ENCODE assay signal across 1 cellular context in genomic region chr17:44133918-44134476, GRCh38.
A peak's percentile ranks its signal among the peaks of the same experiment; 100 is the strongest.
TF ChIP-seq lines count a peak whose summit lies in the region.

No MANE protein-coding gene starts in this region.

TF ChIP-seq in HepG2, 621 proteins besides CTCF, POLR2A, EP300 and RAD21 (continued from another document and continues in another):
- TF ChIP-seq, protein P1, sequence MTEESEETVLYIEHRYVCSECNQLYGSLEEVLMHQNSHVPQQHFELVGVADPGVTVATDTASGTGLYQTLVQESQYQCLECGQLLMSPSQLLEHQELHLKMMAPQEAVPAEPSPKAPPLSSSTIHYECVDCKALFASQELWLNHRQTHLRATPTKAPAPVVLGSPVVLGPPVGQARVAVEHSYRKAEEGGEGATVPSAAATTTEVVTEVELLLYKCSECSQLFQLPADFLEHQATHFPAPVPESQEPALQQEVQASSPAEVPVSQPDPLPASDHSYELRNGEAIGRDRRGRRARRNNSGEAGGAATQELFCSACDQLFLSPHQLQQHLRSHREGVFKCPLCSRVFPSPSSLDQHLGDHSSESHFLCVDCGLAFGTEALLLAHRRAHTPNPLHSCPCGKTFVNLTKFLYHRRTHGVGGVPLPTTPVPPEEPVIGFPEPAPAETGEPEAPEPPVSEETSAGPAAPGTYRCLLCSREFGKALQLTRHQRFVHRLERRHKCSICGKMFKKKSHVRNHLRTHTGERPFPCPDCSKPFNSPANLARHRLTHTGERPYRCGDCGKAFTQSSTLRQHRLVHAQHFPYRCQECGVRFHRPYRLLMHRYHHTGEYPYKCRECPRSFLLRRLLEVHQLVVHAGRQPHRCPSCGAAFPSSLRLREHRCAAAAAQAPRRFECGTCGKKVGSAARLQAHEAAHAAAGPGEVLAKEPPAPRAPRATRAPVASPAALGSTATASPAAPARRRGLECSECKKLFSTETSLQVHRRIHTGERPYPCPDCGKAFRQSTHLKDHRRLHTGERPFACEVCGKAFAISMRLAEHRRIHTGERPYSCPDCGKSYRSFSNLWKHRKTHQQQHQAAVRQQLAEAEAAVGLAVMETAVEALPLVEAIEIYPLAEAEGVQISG (CRISPR knock-in tag; IDR thresholded peaks at IDR 0.05): peak; percentile 71
- no peak for TF ChIP-seq PHF21A (CRISPR knock-in tag; IDR thresholded peaks at IDR 0.05)
- peak; percentile 90 for TF ChIP-seq ARNTL (CRISPR knock-in tag; IDR thresholded peaks at IDR 0.05)
- no peak for TF ChIP-seq ZBTB33 (CRISPR knock-in tag; IDR thresholded peaks at IDR 0.05)
- no peak; the same call in 1 of the 2 replicates for TF ChIP-seq NRL (CRISPR knock-in tag; IDR thresholded peaks at IDR 0.05; ENCODE audit: borderline replicate concordance)
- TF ChIP-seq YEATS4 (CRISPR knock-in tag; IDR thresholded peaks at IDR 0.05; ENCODE audit: borderline replicate concordance): no peak; the same call in 1 of the 2 replicates
- TF ChIP-seq, protein P2, sequence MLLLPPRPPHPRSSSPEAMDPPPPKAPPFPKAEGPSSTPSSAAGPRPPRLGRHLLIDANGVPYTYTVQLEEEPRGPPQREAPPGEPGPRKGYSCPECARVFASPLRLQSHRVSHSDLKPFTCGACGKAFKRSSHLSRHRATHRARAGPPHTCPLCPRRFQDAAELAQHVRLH (CRISPR knock-in tag; IDR thresholded peaks at IDR 0.05; ENCODE audit: borderline replicate concordance, low read depth): peak; percentile 74; the same call in 1 of the 2 replicates
- peak; percentile 72 for TF ChIP-seq SPEN (CRISPR knock-in tag; IDR thresholded peaks at IDR 0.05; ENCODE audit: low read depth)
- peak; percentile 87; the same call in 1 of the 2 replicates for TF ChIP-seq ZNF619 (CRISPR knock-in tag; IDR thresholded peaks at IDR 0.05)
- TF ChIP-seq ZMAT3 (CRISPR knock-in tag; conservative IDR thresholded peaks at IDR 0.05): peak; percentile 94
- peak; percentile 84 for TF ChIP-seq PITX1 (CRISPR knock-in tag; IDR thresholded peaks at IDR 0.05)
- TF ChIP-seq, protein P3, sequence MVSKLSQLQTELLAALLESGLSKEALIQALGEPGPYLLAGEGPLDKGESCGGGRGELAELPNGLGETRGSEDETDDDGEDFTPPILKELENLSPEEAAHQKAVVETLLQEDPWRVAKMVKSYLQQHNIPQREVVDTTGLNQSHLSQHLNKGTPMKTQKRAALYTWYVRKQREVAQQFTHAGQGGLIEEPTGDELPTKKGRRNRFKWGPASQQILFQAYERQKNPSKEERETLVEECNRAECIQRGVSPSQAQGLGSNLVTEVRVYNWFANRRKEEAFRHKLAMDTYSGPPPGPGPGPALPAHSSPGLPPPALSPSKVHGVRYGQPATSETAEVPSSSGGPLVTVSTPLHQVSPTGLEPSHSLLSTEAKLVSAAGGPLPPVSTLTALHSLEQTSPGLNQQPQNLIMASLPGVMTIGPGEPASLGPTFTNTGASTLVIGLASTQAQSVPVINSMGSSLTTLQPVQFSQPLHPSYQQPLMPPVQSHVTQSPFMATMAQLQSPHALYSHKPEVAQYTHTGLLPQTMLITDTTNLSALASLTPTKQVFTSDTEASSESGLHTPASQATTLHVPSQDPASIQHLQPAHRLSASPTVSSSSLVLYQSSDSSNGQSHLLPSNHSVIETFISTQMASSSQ (IDR thresholded peaks at IDR 0.05; ENCODE audit: low read depth): no peak
- TF ChIP-seq, protein P3 (CRISPR knock-in tag; IDR thresholded peaks at IDR 0.05; ENCODE audit: borderline replicate concordance): 0 out of 2 replicates have a peak, but pooled peaks have one; percentile 24
- TF ChIP-seq KDM4B (CRISPR knock-in tag; IDR thresholded peaks at IDR 0.05): peak; percentile 42; the same call in 1 of the 2 replicates
- TF ChIP-seq ZNF883 (CRISPR knock-in tag; IDR thresholded peaks at IDR 0.05; ENCODE audit: not compliant biosample characterization): peak; percentile 20
- no peak for TF ChIP-seq HNRNPLL (IDR thresholded peaks at IDR 0.05; ENCODE audit: low read depth, low read length, poor library complexity, severe bottlenecking)
- TF ChIP-seq MED8 (CRISPR knock-in tag; IDR thresholded peaks at IDR 0.05; ENCODE audit: insufficient replicate concordance): no peak
- no peak for TF ChIP-seq PRPF4 (IDR thresholded peaks at IDR 0.05; ENCODE audit: low read depth, low read length, poor library complexity, severe bottlenecking)
- TF ChIP-seq, protein P4, sequence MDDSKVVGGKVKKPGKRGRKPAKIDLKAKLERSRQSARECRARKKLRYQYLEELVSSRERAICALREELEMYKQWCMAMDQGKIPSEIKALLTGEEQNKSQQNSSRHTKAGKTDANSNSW (CRISPR knock-in tag; IDR thresholded peaks at IDR 0.05; ENCODE audit: borderline replicate concordance): 0 out of 2 replicates have a peak, but pooled peaks have one; percentile 19
- peak; percentile 85; the same call in 1 of the 2 replicates for TF ChIP-seq NAIF1 (CRISPR knock-in tag; IDR thresholded peaks at IDR 0.05; ENCODE audit: borderline replicate concordance)
- no peak for TF ChIP-seq FOXJ3 (CRISPR knock-in tag; IDR thresholded peaks at IDR 0.05; ENCODE audit: borderline replicate concordance)
- no peak for TF ChIP-seq U2AF2 (IDR thresholded peaks at IDR 0.05; ENCODE audit: low read depth, low read length)
- TF ChIP-seq ZC3H4 (CRISPR knock-in tag; IDR thresholded peaks at IDR 0.05; ENCODE audit: borderline replicate concordance): no peak
- TF ChIP-seq ZNF350 (CRISPR knock-in tag; IDR thresholded peaks at IDR 0.05; ENCODE audit: borderline replicate concordance, low read depth): peak; percentile 84; the same call in 1 of the 2 replicates
- TF ChIP-seq FOSL2 (CRISPR knock-in tag; IDR thresholded peaks at IDR 0.05): peak; percentile 51
- TF ChIP-seq, protein P5, sequence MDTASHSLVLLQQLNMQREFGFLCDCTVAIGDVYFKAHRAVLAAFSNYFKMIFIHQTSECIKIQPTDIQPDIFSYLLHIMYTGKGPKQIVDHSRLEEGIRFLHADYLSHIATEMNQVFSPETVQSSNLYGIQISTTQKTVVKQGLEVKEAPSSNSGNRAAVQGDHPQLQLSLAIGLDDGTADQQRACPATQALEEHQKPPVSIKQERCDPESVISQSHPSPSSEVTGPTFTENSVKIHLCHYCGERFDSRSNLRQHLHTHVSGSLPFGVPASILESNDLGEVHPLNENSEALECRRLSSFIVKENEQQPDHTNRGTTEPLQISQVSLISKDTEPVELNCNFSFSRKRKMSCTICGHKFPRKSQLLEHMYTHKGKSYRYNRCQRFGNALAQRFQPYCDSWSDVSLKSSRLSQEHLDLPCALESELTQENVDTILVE (CRISPR knock-in tag; IDR thresholded peaks at IDR 0.05): 0 out of 2 replicates have a peak, but pooled peaks have one; percentile 50
- no peak for TF ChIP-seq SCMH1 (CRISPR knock-in tag; IDR thresholded peaks at IDR 0.05; ENCODE audit: borderline replicate concordance)
- peak; percentile 85 for TF ChIP-seq BCL3 (CRISPR knock-in tag; IDR thresholded peaks at IDR 0.05)
- TF ChIP-seq BATF2 (CRISPR knock-in tag; IDR thresholded peaks at IDR 0.05): no peak
- TF ChIP-seq ZFYVE20 (CRISPR knock-in tag; IDR thresholded peaks at IDR 0.05; ENCODE audit: borderline replicate concordance, low read depth): no peak
- TF ChIP-seq, protein P6, sequence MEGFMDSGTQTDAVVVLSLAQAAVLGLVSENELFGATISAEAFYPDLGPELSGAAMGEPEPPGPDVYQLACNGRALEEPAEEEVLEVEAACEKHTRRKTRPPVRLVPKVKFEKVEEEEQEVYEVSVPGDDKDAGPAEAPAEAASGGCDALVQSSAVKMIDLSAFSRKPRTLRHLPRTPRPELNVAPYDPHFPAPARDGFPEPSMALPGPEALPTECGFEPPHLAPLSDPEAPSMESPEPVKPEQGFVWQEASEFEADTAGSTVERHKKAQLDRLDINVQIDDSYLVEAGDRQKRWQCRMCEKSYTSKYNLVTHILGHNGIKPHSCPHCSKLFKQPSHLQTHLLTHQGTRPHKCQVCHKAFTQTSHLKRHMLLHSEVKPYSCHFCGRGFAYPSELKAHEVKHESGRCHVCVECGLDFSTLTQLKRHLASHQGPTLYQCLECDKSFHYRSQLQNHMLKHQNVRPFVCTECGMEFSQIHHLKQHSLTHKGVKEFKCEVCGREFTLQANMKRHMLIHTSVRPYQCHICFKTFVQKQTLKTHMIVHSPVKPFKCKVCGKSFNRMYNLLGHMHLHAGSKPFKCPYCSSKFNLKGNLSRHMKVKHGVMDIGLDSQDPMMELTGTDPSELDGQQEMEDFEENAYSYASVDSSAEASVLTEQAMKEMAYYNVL (CRISPR knock-in tag; IDR thresholded peaks at IDR 0.05; ENCODE audit: borderline replicate concordance): 0 out of 2 replicates have a peak, but pooled peaks have one; percentile 21
- 0 out of 2 replicates have a peak, but pooled peaks have one; percentile 31 for TF ChIP-seq ZNF251 (CRISPR knock-in tag; IDR thresholded peaks at IDR 0.05)
- peak; percentile 24; the same call in 1 of the 2 replicates for TF ChIP-seq THRA (CRISPR knock-in tag; IDR thresholded peaks at IDR 0.05; ENCODE audit: borderline replicate concordance)
- TF ChIP-seq, protein P7, sequence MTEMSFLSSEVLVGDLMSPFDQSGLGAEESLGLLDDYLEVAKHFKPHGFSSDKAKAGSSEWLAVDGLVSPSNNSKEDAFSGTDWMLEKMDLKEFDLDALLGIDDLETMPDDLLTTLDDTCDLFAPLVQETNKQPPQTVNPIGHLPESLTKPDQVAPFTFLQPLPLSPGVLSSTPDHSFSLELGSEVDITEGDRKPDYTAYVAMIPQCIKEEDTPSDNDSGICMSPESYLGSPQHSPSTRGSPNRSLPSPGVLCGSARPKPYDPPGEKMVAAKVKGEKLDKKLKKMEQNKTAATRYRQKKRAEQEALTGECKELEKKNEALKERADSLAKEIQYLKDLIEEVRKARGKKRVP (CRISPR knock-in tag; IDR thresholded peaks at IDR 0.05): no peak
- no peak for TF ChIP-seq NFKBIZ (CRISPR knock-in tag; IDR thresholded peaks at IDR 0.05)
- TF ChIP-seq ETV6 (CRISPR knock-in tag; conservative IDR thresholded peaks at IDR 0.05): no peak
- TF ChIP-seq ZFP82 (CRISPR knock-in tag; IDR thresholded peaks at IDR 0.05; ENCODE audit: borderline replicate concordance): no peak
- TF ChIP-seq U2AF1 (optimal IDR thresholded peaks at IDR 0.05; ENCODE audit: low read depth, low read length): no peak
- TF ChIP-seq, protein P8, sequence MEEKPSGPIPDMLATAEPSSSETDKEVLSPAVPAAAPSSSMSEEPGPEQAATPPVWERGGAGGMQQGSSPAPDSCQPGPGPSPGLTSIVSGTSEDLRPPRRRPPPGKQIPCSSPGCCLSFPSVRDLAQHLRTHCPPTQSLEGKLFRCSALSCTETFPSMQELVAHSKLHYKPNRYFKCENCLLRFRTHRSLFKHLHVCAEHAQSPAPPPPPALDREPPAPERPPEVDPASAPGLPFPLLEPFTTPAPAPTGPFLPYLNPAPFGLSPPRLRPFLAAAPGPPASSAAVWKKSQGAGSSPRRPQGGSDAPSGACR (CRISPR knock-in tag; IDR thresholded peaks at IDR 0.05): no peak
